14 cellular contexts compared by ENCODE assay signal in the genomic region with DNA sequence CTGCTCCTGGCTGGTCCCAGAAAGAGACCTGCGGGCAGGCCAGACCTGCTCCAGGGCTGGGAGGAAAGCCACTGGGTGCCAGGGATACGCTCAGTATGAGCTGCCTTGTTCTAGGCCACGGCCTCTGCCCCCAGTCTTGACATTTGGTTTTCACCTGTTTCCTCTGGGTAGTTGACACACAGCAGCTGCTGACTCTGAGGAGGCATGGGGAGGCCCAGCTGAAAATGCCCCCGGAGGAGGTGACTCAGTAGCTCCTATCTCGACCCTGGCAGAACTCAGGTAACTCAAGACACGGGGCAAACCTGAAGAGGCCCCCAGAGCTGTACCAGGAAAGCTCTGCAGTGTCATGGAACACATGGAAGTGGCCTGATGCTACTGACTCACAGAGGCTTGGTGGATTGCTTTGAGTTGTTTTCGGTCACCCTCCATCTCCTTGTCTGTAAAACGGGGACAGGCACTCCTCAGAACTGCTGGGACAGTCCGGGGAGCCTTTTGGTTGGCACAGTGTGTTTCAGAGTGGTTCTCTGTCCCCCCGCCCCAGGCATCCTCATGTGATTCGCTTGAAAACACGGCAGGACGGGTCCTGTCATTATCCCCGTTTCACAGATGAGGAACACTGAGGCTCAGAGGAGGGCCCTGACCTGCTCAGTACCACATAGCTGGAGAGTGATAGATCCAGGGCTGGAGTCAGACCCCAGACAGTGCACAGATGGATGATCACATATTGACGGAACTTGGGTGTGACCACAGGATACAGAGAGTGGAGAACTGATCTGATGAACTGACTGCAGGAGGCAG. TPM values are rescaled to one million over a fixed set of nuclear protein-coding genes. Genes with fewer than 3 reads are reported as not detected.
DNase-seq lines count a peak whose midpoint lies in the region; ATAC-seq, FAIRE-seq and TF ChIP-seq lines count a peak whose summit lies in the region.
"Had no signal": no experiment of that assay in that cellular context is flagged by ENCODE, and none has a peak within 500 bp of the region (broad histone marks: within the 10 kb centered on the region; RNA-seq: fewer than 3 reads in every experiment).

No MANE protein-coding gene starts in this region.

- H3K9ac ChIP-seq in HepG2 (ENCODE audit: insufficient read depth, low read depth, low read length): no peak overlapping the region
- H3K9ac ChIP-seq: parathyroid adenoma had no signal

- POLR2A ChIA-PET in HepG2 (lab: Yijun Ruan, JAX): interaction anchor here (1.8 to 2.3 kb wide), 2 partner anchors 21 to 23 kb away, joined by 4 to 7 read pairs; no protein-coding TSS in a partner anchor

- TF ChIP-seq EP300 in HepG2 (IDR thresholded peaks at IDR 0.05; ENCODE audit: low read depth in 2 of 2, low read length in 2 of 2): no peak
- no peak for TF ChIP-seq EP300 in HepG2 (CRISPR knock-in tag; IDR thresholded peaks at IDR 0.05; ENCODE audit: borderline replicate concordance)

- no peak for FAIRE-seq in HepG2 (lab: Jason Lieb, UNC)
- FAIRE-seq: G401.6, TTC549 had no signal

- H3K36me3 ChIP-seq in HepG2 (replicated peaks in 1 of 2; ENCODE audit: control insufficient read depth in 1 of 2, insufficient read depth in 2 of 2, low read length in 2 of 2) (no peaks in the 10 kb centered on the region), right lobe of liver (no peaks in the 10 kb centered on the region), upper lobe of right lung (no peaks in the 10 kb centered on the region)
- H3K36me3 ChIP-seq: ascending aorta had no signal

- TF ChIP-seq CTCF in HepG2 (CRISPR knock-in tag; IDR thresholded peaks at IDR 0.05): no peak
- no peak for TF ChIP-seq CTCF in right lobe of liver (IDR thresholded peaks at IDR 0.05)
- TF ChIP-seq CTCF in upper lobe of right lung (IDR thresholded peaks at IDR 0.05): no peak
- TF ChIP-seq CTCF in GM10266 (IDR thresholded peaks at IDR 0.05; ENCODE audit: control insufficient read depth, insufficient read depth, low read depth, missing control alignments): no peak

- peaks cover 59% of the 10 kb centered on the region for H3K4me1 Mint-ChIP-seq in activated T-cell treated with anti-CD3 and anti-CD28 coated beads, Interleukin-2, amount 50 U/mL, for 72 hours (ENCODE audit: low read depth)

- no peak overlapping the region for H3K4me3 ChIP-seq in HepG2 (replicated peaks in 1 of 3; ENCODE audit: insufficient read depth in 1 of 3, low read depth in 2 of 3, low read length in 3 of 3)
- H3K4me3 ChIP-seq in right lobe of liver: no peak overlapping the region
- H3K4me3 ChIP-seq in upper lobe of right lung: no peak overlapping the region
- H3K4me3 ChIP-seq: ascending aorta had no signal

- no peaks in the 10 kb centered on the region for H3K27me3 Mint-ChIP-seq in activated T-cell treated with anti-CD3 and anti-CD28 coated beads, Interleukin-2, amount 50 U/mL, for 72 hours (ENCODE audit: low read depth)

- 41% methylated on average over 12 of the region's 15 CpGs for WGBS in HepG2 (ENCODE audit: low lambda C conversion rate)
- WGBS in right lobe of liver (ENCODE audit: insufficient coverage, low coverage, low lambda C conversion rate, missing lambda C conversion rate): no CpG with 5 or more reads among the region's 15 CpGs

- BruUV-seq in HepG2 (replicated peaks; lab: Mats Ljungman, UMichigan): no TSS peak

- peak overlapping the region; percentile 81 for H3K27ac Mint-ChIP-seq in activated T-cell treated with anti-CD3 and anti-CD28 coated beads, Interleukin-2, amount 50 U/mL, for 72 hours

- TF ChIP-seq POLR2A in HepG2 (IDR thresholded peaks at IDR 0.05; ENCODE audit: insufficient read depth in 1 of 2, low read depth in 2 of 2, low read length in 2 of 2) (no peak), right lobe of liver (IDR thresholded peaks at IDR 0.05) (no peak)

- no peaks in the 10 kb centered on the region for H4K20me1 ChIP-seq in HepG2 (ENCODE audit: insufficient read depth, low read length)

- H3K27ac ChIP-seq in HepG2 (ENCODE audit: extremely low read length, insufficient read depth, low read length) (no peak overlapping the region), right lobe of liver (no peak overlapping the region), upper lobe of right lung (no peak overlapping the region)
- H3K27ac ChIP-seq: ascending aorta, parathyroid adenoma had no signal

- CTCF ChIA-PET in HepG2 (lab: Yijun Ruan, JAX; ENCODE audit: low intra/inter-chr PET ratio, low total read pairs): interaction anchor here (2.2 kb wide), 1 partner anchor 35 kb away, joined by 7 read pairs; no protein-coding TSS in a partner anchor

- peak overlapping the region; percentile 49 to 58 for H3K4me3 Mint-ChIP-seq in activated T-cell treated with anti-CD3 and anti-CD28 coated beads, Interleukin-2, amount 50 U/mL, for 72 hours

- no peak for TF ChIP-seq RAD21 in HepG2 (CRISPR knock-in tag; IDR thresholded peaks at IDR 0.05)

- H3K9me3 ChIP-seq in HepG2 (ENCODE audit: low read length): no peaks in the 10 kb centered on the region
- H3K9me3 ChIP-seq in right lobe of liver: no peaks in the 10 kb centered on the region
- no peaks in the 10 kb centered on the region for H3K9me3 ChIP-seq in upper lobe of right lung
- H3K9me3 ChIP-seq: ascending aorta had no signal

- in situ Hi-C loops in HepG2 (cut with HindIII; ENCODE audit: extremely low pct_ligation_motif_present, low pct_unique_long_range_greater_than_20kb): no loop called here

- DNase-seq in HepG2 (ENCODE audit: low spot score) (no peak), right lobe of liver (no peak), mesenteric fat pad (ENCODE audit: low spot score) (peak; percentile 73), upper lobe of right lung (peak; percentile 46), GM10266 (ENCODE audit: extremely low spot score) (no peak)
- DNase-seq in activated T-cell treated with anti-CD3 and anti-CD28 coated beads, Interleukin-2, amount 50 U/mL, for 72 hours: peak; percentile 69 to 80
- DNase-seq: NCI-H1930 had no signal

- H3K4me2 ChIP-seq in HepG2 (ENCODE audit: low read depth, low read length): no peak overlapping the region

- H3K9me3 Mint-ChIP-seq in activated T-cell treated with anti-CD3 and anti-CD28 coated beads, Interleukin-2, amount 50 U/mL, for 72 hours: no peaks in the 10 kb centered on the region

- ATAC-seq in HepG2 (no peak), right lobe of liver (no peak), upper lobe of right lung (no peak), GM19395 (IDR thresholded peaks at IDR 0.05; ENCODE audit: unreplicated experiment) (no peak), GM21825 (IDR thresholded peaks at IDR 0.05; ENCODE audit: unreplicated experiment) (no peak)
- peak; percentile 57 to 64 for ATAC-seq in activated T-cell treated with anti-CD3 and anti-CD28 coated beads, Interleukin-2, amount 50 U/mL, for 72 hours (replicated peaks in 1 of 2)

- intact Hi-C loops in HepG2 (cut with micrococcal nuclease; ENCODE audit: unreplicated experiment) (no loop called here), right lobe of liver (cut with DNase I) (no loop called here), upper lobe of right lung (cut with DNase I) (no loop called here)

- H2AFZ ChIP-seq in HepG2 (ENCODE audit: low read length): no peak overlapping the region
- H2AFZ ChIP-seq: parathyroid adenoma had no signal

- H3K27me3 ChIP-seq in HepG2 (ENCODE audit: control insufficient read depth in 1 of 2, insufficient read depth in 2 of 2, low read length in 2 of 2) (peaks cover 4 to 34% of the 10 kb centered on the region in 2 experiments; a peak in 3 of 5 replicates), right lobe of liver (no peaks in the 10 kb centered on the region), upper lobe of right lung (no peaks in the 10 kb centered on the region)
- H3K27me3 ChIP-seq: ascending aorta had no signal

- H3K36me3 Mint-ChIP-seq in activated T-cell treated with anti-CD3 and anti-CD28 coated beads, Interleukin-2, amount 50 U/mL, for 72 hours (ENCODE audit: insufficient read depth in 2 of 2): peaks cover 2% of the 10 kb centered on the region in 2 donors

- H3K79me2 ChIP-seq in HepG2 (ENCODE audit: insufficient read depth, low read length): no peaks in the 10 kb centered on the region

- H3K4me1 ChIP-seq in HepG2 (ENCODE audit: insufficient read depth, low read length) (peaks cover 47% of the 10 kb centered on the region), right lobe of liver (no peaks in the 10 kb centered on the region), upper lobe of right lung (peaks cover 3% of the 10 kb centered on the region)
- H3K4me1 ChIP-seq: ascending aorta had no signal

RNA-seq across cellular contexts. Expression of a gene that starts 13.7 kb away (rescaled TPM):
- total RNA-seq in HepG2 (2016; rRNA removed; fragmentation: Illumina TruSeq; extraction: Trizol): 2.8 and 5.9 TPM in 2 replicates
- total RNA-seq in HepG2 (2016; cell fraction: cytosol; rRNA removed; fragmentation: Illumina TruSeq; extraction: Trizol; ENCODE audit: low read depth): 1.1 and 2.0 TPM in 2 replicates
- total RNA-seq in HepG2 (2016; cell fraction: insoluble cytoplasmic fraction; rRNA removed; fragmentation: Illumina TruSeq; extraction: Trizol): 2.8 and 5.0 TPM in 2 replicates
- total RNA-seq in HepG2 (2016; cell fraction: membrane; rRNA removed; fragmentation: Illumina TruSeq; extraction: Trizol): 3.1 and 3.2 TPM in 2 replicates
- total RNA-seq in HepG2 (2016; cell fraction: nucleus; rRNA removed; fragmentation: Illumina TruSeq; extraction: Trizol): 7.2 and 8.0 TPM in 2 replicates
- polyA plus RNA-seq in HepG2 (2011; rRNA removed): 2.7 and 3.3 TPM in 2 replicates
- 1.8 and 2.1 TPM in 2 replicates for polyA plus RNA-seq in HepG2 (2011; cell fraction: cytosol; rRNA removed)
- polyA plus RNA-seq in HepG2 (2011; cell fraction: nucleus; rRNA removed): 5.0 and 7.4 TPM in 2 replicates
- 2.3 and 3.3 TPM in 2 replicates for polyA plus RNA-seq in HepG2 (2012)
- 0.83 and 1.3 TPM in 2 replicates for polyA plus RNA-seq in HepG2 (2016; cell fraction: cytosol; fragmentation: Illumina TruSeq; extraction: Trizol; ENCODE audit: low read depth)
- 2.4 and 5.1 TPM in 2 replicates for polyA plus RNA-seq in HepG2 (2016; cell fraction: insoluble cytoplasmic fraction; fragmentation: Illumina TruSeq; extraction: Trizol; ENCODE audit: low read depth)
- 2.8 and 3.2 TPM in 2 replicates for polyA plus RNA-seq in HepG2 (2016; cell fraction: membrane; fragmentation: Illumina TruSeq; extraction: Trizol; ENCODE audit: low read depth)
- polyA plus RNA-seq in HepG2 (2016; cell fraction: nucleus; fragmentation: Illumina TruSeq; extraction: Trizol; ENCODE audit: insufficient read depth, low read depth): 14.1 and 15.0 TPM in 2 replicates
- polyA minus RNA-seq in HepG2 (2011; rRNA and poly(A)+ RNA removed; ENCODE audit: low replicate concordance): 4.0 and 29.5 TPM in 2 replicates
- polyA minus RNA-seq in HepG2 (2011; cell fraction: cytosol; rRNA and poly(A)+ RNA removed): 1.8 and 1.9 TPM in 2 replicates
- 2.4 and 2.8 TPM in 2 replicates for polyA minus RNA-seq in HepG2 (2011; cell fraction: nucleus; rRNA and poly(A)+ RNA removed)
- 1 to 10 TPM; 1.8 to 4.2 (median 3.4) TPM for total RNA-seq in right lobe of liver
- total RNA-seq in activated T-cell treated with anti-CD3 and anti-CD28 coated beads, Interleukin-2, amount 50 U/mL, for 72 hours: 10 to 100 TPM in 1 of 2 donors, 1 to 10 TPM in 1; 9.0 to 21.3 TPM
- total RNA-seq in mesenteric fat pad: 96.3 TPM
- 66.9 TPM for total RNA-seq in upper lobe of right lung

RNA-seq across cellular contexts. Expression of a gene that starts 53.4 kb away (rescaled TPM):
- total RNA-seq in HepG2 (2016; rRNA removed; fragmentation: Illumina TruSeq; extraction: Trizol) (1.0 and 2.7 TPM in 2 replicates), right lobe of liver (1 to 10 TPM in 1 of 6 experiments, under 1 TPM in 5; 0.37 to 1.6 (median 0.83) TPM), mesenteric fat pad (13.3 TPM), upper lobe of right lung (5.8 TPM)
- total RNA-seq in HepG2 (2016; cell fraction: cytosol; rRNA removed; fragmentation: Illumina TruSeq; extraction: Trizol; ENCODE audit: low read depth): 0.79 and 1.1 TPM in 2 replicates
- total RNA-seq in HepG2 (2016; cell fraction: insoluble cytoplasmic fraction; rRNA removed; fragmentation: Illumina TruSeq; extraction: Trizol): 1.1 and 2.2 TPM in 2 replicates
- 1.0 and 1.5 TPM in 2 replicates for total RNA-seq in HepG2 (2016; cell fraction: membrane; rRNA removed; fragmentation: Illumina TruSeq; extraction: Trizol)
- 2.3 and 2.7 TPM in 2 replicates for total RNA-seq in HepG2 (2016; cell fraction: nucleus; rRNA removed; fragmentation: Illumina TruSeq; extraction: Trizol)
- 11.8 and 13.6 TPM in 2 replicates for polyA plus RNA-seq in HepG2 (2011; rRNA removed)
- 10.8 and 11.2 TPM in 2 replicates for polyA plus RNA-seq in HepG2 (2011; cell fraction: cytosol; rRNA removed)
- 21.1 and 23.7 TPM in 2 replicates for polyA plus RNA-seq in HepG2 (2011; cell fraction: nucleus; rRNA removed)
- polyA plus RNA-seq in HepG2 (2012): 5.8 and 8.1 TPM in 2 replicates
- polyA plus RNA-seq in HepG2 (2016; cell fraction: cytosol; fragmentation: Illumina TruSeq; extraction: Trizol; ENCODE audit: low read depth): 0.49 and 0.54 TPM in 2 replicates
- polyA plus RNA-seq in HepG2 (2016; cell fraction: insoluble cytoplasmic fraction; fragmentation: Illumina TruSeq; extraction: Trizol; ENCODE audit: low read depth): 1.3 TPM in 2 replicates
- polyA plus RNA-seq in HepG2 (2016; cell fraction: membrane; fragmentation: Illumina TruSeq; extraction: Trizol; ENCODE audit: low read depth): 0.65 and 1.0 TPM in 2 replicates
- 5.4 and 6.5 TPM in 2 replicates for polyA plus RNA-seq in HepG2 (2016; cell fraction: nucleus; fragmentation: Illumina TruSeq; extraction: Trizol; ENCODE audit: insufficient read depth, low read depth)
- 0.91 and 31.9 TPM in 2 replicates for polyA minus RNA-seq in HepG2 (2011; rRNA and poly(A)+ RNA removed; ENCODE audit: low replicate concordance)
- polyA minus RNA-seq in HepG2 (2011; cell fraction: cytosol; rRNA and poly(A)+ RNA removed): 4.7 and 5.3 TPM in 2 replicates
- polyA minus RNA-seq in HepG2 (2011; cell fraction: nucleus; rRNA and poly(A)+ RNA removed): 8.9 and 10.4 TPM in 2 replicates
- total RNA-seq in activated T-cell treated with anti-CD3 and anti-CD28 coated beads, Interleukin-2, amount 50 U/mL, for 72 hours: under 1 TPM in 1 of 2 donors, not detected in 1; 0.09 TPM
- total RNA-seq: ascending aorta had no signal
- polyA plus RNA-seq: BJ had no signal

Comparison
In these comparisons a context has a peak if more than half of its experiments do, and no peak if none do; other contexts are left out.
1. ATAC-seq: peak in activated T-cell treated with anti-CD3 and anti-CD28 coated beads, Interleukin-2, amount 50 U/mL, for 72 hours (2 of 2); none in HepG2 (single experiment), right lobe of liver (0 of 4), upper lobe of right lung (single experiment), GM19395 (single experiment) and GM21825 (single experiment).
2. DNase-seq: peak in activated T-cell treated with anti-CD3 and anti-CD28 coated beads, Interleukin-2, amount 50 U/mL, for 72 hours (2 of 2), mesenteric fat pad (single experiment) and upper lobe of right lung (single experiment); none in HepG2 (single experiment), right lobe of liver (0 of 3) and GM10266 (single experiment).